ENCODE assay signal across 1 cellular context in genomic region chr2:184685999-184686841, GRCh38.
TF ChIP-seq lines count a peak whose summit lies in the region.

No MANE protein-coding gene starts in this region.

TF ChIP-seq in GM12878, 131 proteins besides CTCF, POLR2A, EP300 and RAD21 (continued from another document):
- TF ChIP-seq PRDM15 (CRISPR knock-in tag; IDR thresholded peaks at IDR 0.05) (no peak), NBN (IDR thresholded peaks at IDR 0.05) (no peak), HDGF (IDR thresholded peaks at IDR 0.05) (no peak), GABPA (IDR thresholded peaks at IDR 0.05; ENCODE audit: low read depth) (no peak), PAX5 (IDR thresholded peaks at IDR 0.05; ENCODE audit: borderline replicate concordance, low read depth, low read length) (no peak), SMAD5 (IDR thresholded peaks at IDR 0.05; ENCODE audit: low read depth) (no peak), ZNF592 (IDR thresholded peaks at IDR 0.05) (no peak)
